In genomic region chr21:16169102-16169511, GRCh38 we compare ENCODE assay signal across 1 cellular context.
TF ChIP-seq lines count a peak whose summit lies in the region.

No MANE protein-coding gene starts in this region.

TF ChIP-seq in HEK293, 187 proteins besides CTCF, POLR2A, EP300 and RAD21 (continued from another document and continues in another):
- TF ChIP-seq ZNF324 (tag by site-specific recombination; IDR thresholded peaks at IDR 0.05) (no peak), WT1 (tag by site-specific recombination; IDR thresholded peaks at IDR 0.05) (no peak), ZNF10 (tag by site-specific recombination; IDR thresholded peaks at IDR 0.05) (no peak), ZNF621 (tag by site-specific recombination; IDR thresholded peaks at IDR 0.05) (no peak), ZNF274 (IDR thresholded peaks at IDR 0.05; ENCODE audit: low read length) (no peak), ZNF274 (tag by site-specific recombination; IDR thresholded peaks at IDR 0.05; ENCODE audit: borderline replicate concordance) (no peak), ZNF37A (tag by site-specific recombination; IDR thresholded peaks at IDR 0.05) (no peak), AEBP2 (tag by site-specific recombination; IDR thresholded peaks at IDR 0.05; ENCODE audit: borderline replicate concordance) (no peak), ZNF266 (tag by site-specific recombination; IDR thresholded peaks at IDR 0.05; ENCODE audit: low read depth) (no peak), SP3 (tag by site-specific recombination; IDR thresholded peaks at IDR 0.05) (no peak), PRDM2 (tag by site-specific recombination; IDR thresholded peaks at IDR 0.05; ENCODE audit: borderline replicate concordance) (no peak), KLF16 (tag by site-specific recombination; IDR thresholded peaks at IDR 0.05) (no peak), ZNF292 (tag by site-specific recombination; IDR thresholded peaks at IDR 0.05; ENCODE audit: borderline replicate concordance, low read depth) (no peak), ZNF366 (tag by site-specific recombination; conservative IDR thresholded peaks at IDR 0.05) (0 out of 2 replicates have a peak, but pooled peaks have one; percentile 39), RBAK (tag by site-specific recombination; IDR thresholded peaks at IDR 0.05) (no peak), ZNF664 (tag by site-specific recombination; IDR thresholded peaks at IDR 0.05) (peak; percentile 95), ZNF639 (tag by site-specific recombination; IDR thresholded peaks at IDR 0.05) (no peak), ZNF704 (tag by site-specific recombination; IDR thresholded peaks at IDR 0.05) (no peak), BCL6B (tag by site-specific recombination; IDR thresholded peaks at IDR 0.05) (0 out of 2 replicates have a peak, but pooled peaks have one; percentile 16), ZBTB17 (tag by site-specific recombination; IDR thresholded peaks at IDR 0.05) (no peak), ZNF23 (tag by site-specific recombination; IDR thresholded peaks at IDR 0.05; ENCODE audit: borderline replicate concordance) (no peak), ZBTB26 (tag by site-specific recombination; optimal IDR thresholded peaks at IDR 0.05) (no peak), ZSCAN18 (tag by site-specific recombination; IDR thresholded peaks at IDR 0.05) (no peak), HOXD13 (CRISPR knock-in tag; IDR thresholded peaks at IDR 0.05; ENCODE audit: borderline replicate concordance) (no peak), ZNF423 (tag by site-specific recombination; IDR thresholded peaks at IDR 0.05) (no peak), ZNF501 (tag by site-specific recombination; IDR thresholded peaks at IDR 0.05) (no peak), ZNF26 (tag by site-specific recombination; IDR thresholded peaks at IDR 0.05) (no peak), ZBTB44 (tag by site-specific recombination; IDR thresholded peaks at IDR 0.05) (peak; percentile 57; the same call in 1 of the 2 replicates), ZNF133 (tag by site-specific recombination; IDR thresholded peaks at IDR 0.05) (no peak), ZNF223 (tag by site-specific recombination; IDR thresholded peaks at IDR 0.05) (no peak), ZBTB21 (tag by site-specific recombination; IDR thresholded peaks at IDR 0.05) (peak; percentile 70), ZNF416 (tag by site-specific recombination; IDR thresholded peaks at IDR 0.05) (no peak), HIC1 (tag by site-specific recombination; IDR thresholded peaks at IDR 0.05) (peak; percentile 86), ZNF19 (tag by site-specific recombination; IDR thresholded peaks at IDR 0.05; ENCODE audit: low read depth) (no peak), ZNF600 (tag by site-specific recombination; IDR thresholded peaks at IDR 0.05) (no peak), ZNF843 (tag by site-specific recombination; IDR thresholded peaks at IDR 0.05) (no peak), ZNF561 (tag by site-specific recombination; IDR thresholded peaks at IDR 0.05; ENCODE audit: borderline replicate concordance) (no peak)
